Comparison of ENCODE assay signal across 1 cellular context in genomic region chr10:79128923-79129305, GRCh38.
TF ChIP-seq lines count a peak whose summit lies in the region.

No MANE protein-coding gene starts in this region.

TF ChIP-seq in K562, 482 proteins besides CTCF, POLR2A, EP300 and RAD21 (continued from another document):
- TF ChIP-seq, protein P1, sequence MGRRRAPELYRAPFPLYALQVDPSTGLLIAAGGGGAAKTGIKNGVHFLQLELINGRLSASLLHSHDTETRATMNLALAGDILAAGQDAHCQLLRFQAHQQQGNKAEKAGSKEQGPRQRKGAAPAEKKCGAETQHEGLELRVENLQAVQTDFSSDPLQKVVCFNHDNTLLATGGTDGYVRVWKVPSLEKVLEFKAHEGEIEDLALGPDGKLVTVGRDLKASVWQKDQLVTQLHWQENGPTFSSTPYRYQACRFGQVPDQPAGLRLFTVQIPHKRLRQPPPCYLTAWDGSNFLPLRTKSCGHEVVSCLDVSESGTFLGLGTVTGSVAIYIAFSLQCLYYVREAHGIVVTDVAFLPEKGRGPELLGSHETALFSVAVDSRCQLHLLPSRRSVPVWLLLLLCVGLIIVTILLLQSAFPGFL (CRISPR knock-in tag; IDR thresholded peaks at IDR 0.05) = 0 out of 2 replicates have a peak, but pooled peaks have one; percentile 72
- TF ChIP-seq TCF7L2 (IDR thresholded peaks at IDR 0.05; ENCODE audit: low read depth, low read length) = no peak
- TF ChIP-seq, protein P2, sequence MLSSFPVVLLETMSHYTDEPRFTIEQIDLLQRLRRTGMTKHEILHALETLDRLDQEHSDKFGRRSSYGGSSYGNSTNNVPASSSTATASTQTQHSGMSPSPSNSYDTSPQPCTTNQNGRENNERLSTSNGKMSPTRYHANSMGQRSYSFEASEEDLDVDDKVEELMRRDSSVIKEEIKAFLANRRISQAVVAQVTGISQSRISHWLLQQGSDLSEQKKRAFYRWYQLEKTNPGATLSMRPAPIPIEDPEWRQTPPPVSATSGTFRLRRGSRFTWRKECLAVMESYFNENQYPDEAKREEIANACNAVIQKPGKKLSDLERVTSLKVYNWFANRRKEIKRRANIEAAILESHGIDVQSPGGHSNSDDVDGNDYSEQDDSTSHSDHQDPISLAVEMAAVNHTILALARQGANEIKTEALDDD (IDR thresholded peaks at IDR 0.05) = peak; percentile 47; the same call in 1 of the 2 replicates
- no peak for TF ChIP-seq BRD9 (IDR thresholded peaks at IDR 0.05; ENCODE audit: low read depth, partially characterized antibody)
- TF ChIP-seq ZNF395 (CRISPR knock-in tag; IDR thresholded peaks at IDR 0.05) = 0 out of 2 replicates have a peak, but pooled peaks have one; percentile 6
TF ChIP-seq in K562: peak in this region for 5.
